In genomic region chr1:39576016-39576657, GRCh38 we compare ENCODE assay signal across 1 cellular context.
TF ChIP-seq lines count a peak whose summit lies in the region.

No MANE protein-coding gene starts in this region.

TF ChIP-seq in HepG2, 621 proteins besides CTCF, POLR2A, EP300 and RAD21 (continued from another document and continues in another):
- TF ChIP-seq TMF1 (CRISPR knock-in tag; IDR thresholded peaks at IDR 0.05; ENCODE audit: low read depth) (peak; percentile 7; the same call in 1 of the 2 replicates), MAX (IDR thresholded peaks at IDR 0.05) (peak; percentile 32; the same call in 1 of the 2 replicates), HOXA3 (CRISPR knock-in tag; IDR thresholded peaks at IDR 0.05) (no peak), LCORL (IDR thresholded peaks at IDR 0.05) (no peak), LCORL (CRISPR knock-in tag; IDR thresholded peaks at IDR 0.05) (no peak), HNF4G (IDR thresholded peaks at IDR 0.05; ENCODE audit: borderline replicate concordance, low read depth, low read length) (no peak), HNF4G (CRISPR knock-in tag; IDR thresholded peaks at IDR 0.05; ENCODE audit: borderline replicate concordance, low read depth) (no peak), HNRNPL (IDR thresholded peaks at IDR 0.05; ENCODE audit: low read depth, low read length) (no peak), ZNF260 (CRISPR knock-in tag; IDR thresholded peaks at IDR 0.05; ENCODE audit: borderline replicate concordance, low read depth) (no peak), POLR2AphosphoS2 (IDR thresholded peaks at IDR 0.05; ENCODE audit: low read depth, low read length) (no peak), SMARCC2 (IDR thresholded peaks at IDR 0.05) (no peak), ZNF558 (CRISPR knock-in tag; IDR thresholded peaks at IDR 0.05; ENCODE audit: borderline replicate concordance) (peak; percentile 40; the same call in 1 of the 2 replicates), AGO2 (optimal IDR thresholded peaks at IDR 0.05; ENCODE audit: low read depth, low read length) (peak; percentile 87), ONECUT2 (CRISPR knock-in tag; IDR thresholded peaks at IDR 0.05) (no peak), PHB2 (IDR thresholded peaks at IDR 0.05; ENCODE audit: partially characterized antibody) (no peak), NFYC (CRISPR knock-in tag; IDR thresholded peaks at IDR 0.05) (no peak), BCLAF1 (IDR thresholded peaks at IDR 0.05) (no peak), RBM39 (IDR thresholded peaks at IDR 0.05; ENCODE audit: low read depth, low read length, poor library complexity, severe bottlenecking) (peak; percentile 42), RXRA (CRISPR knock-in tag; IDR thresholded peaks at IDR 0.05) (no peak), ZNF615 (CRISPR knock-in tag; IDR thresholded peaks at IDR 0.05; ENCODE audit: borderline replicate concordance) (no peak), HOXA5 (CRISPR knock-in tag; IDR thresholded peaks at IDR 0.05) (0 out of 2 replicates have a peak, but pooled peaks have one; percentile 2), IKZF1 (IDR thresholded peaks at IDR 0.05) (no peak), ELF1 (CRISPR knock-in tag; IDR thresholded peaks at IDR 0.05) (no peak), ELK4 (CRISPR knock-in tag; IDR thresholded peaks at IDR 0.05; ENCODE audit: borderline replicate concordance) (no peak), EEA1 (CRISPR knock-in tag; IDR thresholded peaks at IDR 0.05; ENCODE audit: borderline replicate concordance) (no peak), ZNF687 (CRISPR knock-in tag; IDR thresholded peaks at IDR 0.05) (0 out of 2 replicates have a peak, but pooled peaks have one; percentile 9), RXRB (CRISPR knock-in tag; IDR thresholded peaks at IDR 0.05; ENCODE audit: borderline replicate concordance) (no peak), TRIM24 (CRISPR knock-in tag; IDR thresholded peaks at IDR 0.05) (no peak), ZNF563 (CRISPR knock-in tag; IDR thresholded peaks at IDR 0.05) (no peak), MAFK (conservative IDR thresholded peaks at IDR 0.05 in 1 of 2, IDR thresholded peaks at IDR 0.05 in 1 of 2; ENCODE audit: low read length in 2 of 2) (no peak), ISX (CRISPR knock-in tag; conservative IDR thresholded peaks at IDR 0.05) (0 out of 2 replicates have a peak, but pooled peaks have one; percentile 19), HDAC1 (CRISPR knock-in tag; IDR thresholded peaks at IDR 0.05) (0 out of 2 replicates have a peak, but pooled peaks have one; percentile 0), ETS1 (CRISPR knock-in tag; IDR thresholded peaks at IDR 0.05) (no peak), ZSCAN21 (CRISPR knock-in tag; IDR thresholded peaks at IDR 0.05; ENCODE audit: borderline replicate concordance) (no peak)
- TF ChIP-seq, protein P1, sequence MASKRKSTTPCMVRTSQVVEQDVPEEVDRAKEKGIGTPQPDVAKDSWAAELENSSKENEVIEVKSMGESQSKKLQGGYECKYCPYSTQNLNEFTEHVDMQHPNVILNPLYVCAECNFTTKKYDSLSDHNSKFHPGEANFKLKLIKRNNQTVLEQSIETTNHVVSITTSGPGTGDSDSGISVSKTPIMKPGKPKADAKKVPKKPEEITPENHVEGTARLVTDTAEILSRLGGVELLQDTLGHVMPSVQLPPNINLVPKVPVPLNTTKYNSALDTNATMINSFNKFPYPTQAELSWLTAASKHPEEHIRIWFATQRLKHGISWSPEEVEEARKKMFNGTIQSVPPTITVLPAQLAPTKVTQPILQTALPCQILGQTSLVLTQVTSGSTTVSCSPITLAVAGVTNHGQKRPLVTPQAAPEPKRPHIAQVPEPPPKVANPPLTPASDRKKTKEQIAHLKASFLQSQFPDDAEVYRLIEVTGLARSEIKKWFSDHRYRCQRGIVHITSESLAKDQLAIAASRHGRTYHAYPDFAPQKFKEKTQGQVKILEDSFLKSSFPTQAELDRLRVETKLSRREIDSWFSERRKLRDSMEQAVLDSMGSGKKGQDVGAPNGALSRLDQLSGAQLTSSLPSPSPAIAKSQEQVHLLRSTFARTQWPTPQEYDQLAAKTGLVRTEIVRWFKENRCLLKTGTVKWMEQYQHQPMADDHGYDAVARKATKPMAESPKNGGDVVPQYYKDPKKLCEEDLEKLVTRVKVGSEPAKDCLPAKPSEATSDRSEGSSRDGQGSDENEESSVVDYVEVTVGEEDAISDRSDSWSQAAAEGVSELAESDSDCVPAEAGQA (IDR thresholded peaks at IDR 0.05; ENCODE audit: low read depth): no peak
- TF ChIP-seq, protein P1 (CRISPR knock-in tag; IDR thresholded peaks at IDR 0.05; ENCODE audit: borderline replicate concordance): no peak
- TF ChIP-seq, protein P2, sequence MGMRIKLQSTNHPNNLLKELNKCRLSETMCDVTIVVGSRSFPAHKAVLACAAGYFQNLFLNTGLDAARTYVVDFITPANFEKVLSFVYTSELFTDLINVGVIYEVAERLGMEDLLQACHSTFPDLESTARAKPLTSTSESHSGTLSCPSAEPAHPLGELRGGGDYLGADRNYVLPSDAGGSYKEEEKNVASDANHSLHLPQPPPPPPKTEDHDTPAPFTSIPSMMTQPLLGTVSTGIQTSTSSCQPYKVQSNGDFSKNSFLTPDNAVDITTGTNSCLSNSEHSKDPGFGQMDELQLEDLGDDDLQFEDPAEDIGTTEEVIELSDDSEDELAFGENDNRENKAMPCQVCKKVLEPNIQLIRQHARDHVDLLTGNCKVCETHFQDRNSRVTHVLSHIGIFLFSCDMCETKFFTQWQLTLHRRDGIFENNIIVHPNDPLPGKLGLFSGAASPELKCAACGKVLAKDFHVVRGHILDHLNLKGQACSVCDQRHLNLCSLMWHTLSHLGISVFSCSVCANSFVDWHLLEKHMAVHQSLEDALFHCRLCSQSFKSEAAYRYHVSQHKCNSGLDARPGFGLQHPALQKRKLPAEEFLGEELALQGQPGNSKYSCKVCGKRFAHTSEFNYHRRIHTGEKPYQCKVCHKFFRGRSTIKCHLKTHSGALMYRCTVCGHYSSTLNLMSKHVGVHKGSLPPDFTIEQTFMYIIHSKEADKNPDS (CRISPR knock-in tag; IDR thresholded peaks at IDR 0.05): no peak
- TF ChIP-seq, protein P3, sequence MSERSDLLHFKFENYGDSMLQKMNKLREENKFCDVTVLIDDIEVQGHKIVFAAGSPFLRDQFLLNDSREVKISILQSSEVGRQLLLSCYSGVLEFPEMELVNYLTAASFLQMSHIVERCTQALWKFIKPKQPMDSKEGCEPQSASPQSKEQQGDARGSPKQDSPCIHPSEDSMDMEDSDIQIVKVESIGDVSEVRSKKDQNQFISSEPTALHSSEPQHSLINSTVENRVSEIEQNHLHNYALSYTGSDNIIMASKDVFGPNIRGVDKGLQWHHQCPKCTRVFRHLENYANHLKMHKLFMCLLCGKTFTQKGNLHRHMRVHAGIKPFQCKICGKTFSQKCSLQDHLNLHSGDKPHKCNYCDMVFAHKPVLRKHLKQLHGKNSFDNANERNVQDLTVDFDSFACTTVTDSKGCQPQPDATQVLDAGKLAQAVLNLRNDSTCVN (CRISPR knock-in tag; IDR thresholded peaks at IDR 0.05; ENCODE audit: borderline replicate concordance): no peak
- TF ChIP-seq, protein P4, sequence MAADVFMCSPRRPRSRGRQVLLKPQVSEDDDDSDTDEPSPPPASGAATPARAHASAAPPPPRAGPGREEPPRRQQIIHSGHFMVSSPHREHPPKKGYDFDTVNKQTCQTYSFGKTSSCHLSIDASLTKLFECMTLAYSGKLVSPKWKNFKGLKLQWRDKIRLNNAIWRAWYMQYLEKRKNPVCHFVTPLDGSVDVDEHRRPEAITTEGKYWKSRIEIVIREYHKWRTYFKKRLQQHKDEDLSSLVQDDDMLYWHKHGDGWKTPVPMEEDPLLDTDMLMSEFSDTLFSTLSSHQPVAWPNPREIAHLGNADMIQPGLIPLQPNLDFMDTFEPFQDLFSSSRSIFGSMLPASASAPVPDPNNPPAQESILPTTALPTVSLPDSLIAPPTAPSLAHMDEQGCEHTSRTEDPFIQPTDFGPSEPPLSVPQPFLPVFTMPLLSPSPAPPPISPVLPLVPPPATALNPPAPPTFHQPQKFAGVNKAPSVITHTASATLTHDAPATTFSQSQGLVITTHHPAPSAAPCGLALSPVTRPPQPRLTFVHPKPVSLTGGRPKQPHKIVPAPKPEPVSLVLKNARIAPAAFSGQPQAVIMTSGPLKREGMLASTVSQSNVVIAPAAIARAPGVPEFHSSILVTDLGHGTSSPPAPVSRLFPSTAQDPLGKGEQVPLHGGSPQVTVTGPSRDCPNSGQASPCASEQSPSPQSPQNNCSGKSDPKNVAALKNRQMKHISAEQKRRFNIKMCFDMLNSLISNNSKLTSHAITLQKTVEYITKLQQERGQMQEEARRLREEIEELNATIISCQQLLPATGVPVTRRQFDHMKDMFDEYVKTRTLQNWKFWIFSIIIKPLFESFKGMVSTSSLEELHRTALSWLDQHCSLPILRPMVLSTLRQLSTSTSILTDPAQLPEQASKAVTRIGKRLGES (CRISPR knock-in tag; IDR thresholded peaks at IDR 0.05; ENCODE audit: borderline replicate concordance): no peak
